ENCODE assay signal across 18 cellular contexts in genomic region chr12:6442799-6443198, GRCh38. TPM values are rescaled to one million over a fixed set of nuclear protein-coding genes. Genes with fewer than 3 reads are reported as not detected.
DNase-seq lines count a peak whose midpoint lies in the region; ATAC-seq, FAIRE-seq and TF ChIP-seq lines count a peak whose summit lies in the region.
"Had no signal": no experiment of that assay in that cellular context is flagged by ENCODE, and none has a peak within 500 bp of the region (broad histone marks: within the 10 kb centered on the region; RNA-seq: fewer than 3 reads in every experiment).

No MANE protein-coding gene starts in this region.

- FAIRE-seq in H1 (lab: Jason Lieb, UNC) = no peak
- FAIRE-seq: A204.1, keratinocyte had no signal

- CTCF ChIA-PET in H1 (lab: Charles Lee; ENCODE audit: partially characterized antibody) = interaction anchor here (0.6 to 5.1 kb wide), 7 partner anchors 9 to 117 kb away, joined by 3 to 42 read pairs (median 11); no protein-coding TSS in a partner anchor
- CTCF ChIA-PET in RWPE1 (lab: Yijun Ruan, JAX) = no interaction called here

- H4K20me1 ChIP-seq in DND-41 (ENCODE audit: insufficient read depth, low read length) = no peaks in the 10 kb centered on the region
- no peaks in the 10 kb centered on the region for H4K20me1 ChIP-seq in H1 (replicated peaks in 1 of 2; ENCODE audit: control insufficient read depth in 1 of 2, insufficient read depth in 2 of 2, low read length in 2 of 2)

- no peak overlapping the region for H3K4me2 ChIP-seq in DND-41 (ENCODE audit: insufficient read depth, low read length)
- no peak overlapping the region for H3K4me2 ChIP-seq in H1 (ENCODE audit: insufficient read depth in 1 of 2, low read depth in 2 of 2, low read length in 2 of 2)
- H3K4me2 ChIP-seq: KMS-11 had no signal

- H3K9ac ChIP-seq in DND-41 (ENCODE audit: low read depth, low read length) (peak overlapping the region; percentile 31), H1 (replicated peaks in 1 of 4; ENCODE audit: extremely low read depth in 1 of 4, low read depth in 3 of 4, low read length in 3 of 4) (no peak overlapping the region)
- H3K9ac ChIP-seq: KMS-11 had no signal

- no peaks in the 10 kb centered on the region for H3K27me3 Mint-ChIP-seq in T-helper 2 cell treated with Interferon-gamma antibody and Interleukin-4, amounts not matched to agents 5 μg/mL and 100 μg/mL, for 36 hours (ENCODE audit: low read depth)
- no peaks in the 10 kb centered on the region for H3K27me3 Mint-ChIP-seq in T-helper 17 cell

- H4K8ac ChIP-seq in H1 (ENCODE audit: extremely low read depth, insufficient read depth, low read length) = no peak overlapping the region

- no peak overlapping the region for H2AFZ ChIP-seq in DND-41 (ENCODE audit: low read depth, low read length)
- H2AFZ ChIP-seq in H1 (ENCODE audit: low read length) = no peak overlapping the region

- H3K36me3 ChIP-seq in DND-41 (ENCODE audit: insufficient read depth, low read length) (no peaks in the 10 kb centered on the region), H1 (ENCODE audit: control insufficient read depth in 2 of 4, insufficient read depth in 4 of 4, low read length in 3 of 4) (no peaks in the 10 kb centered on the region)
- H3K36me3 ChIP-seq: cardiac muscle cell, upper lobe of right lung had no signal

- no peak for ATAC-seq in DND-41 (ENCODE audit: insufficient read depth, low read depth)
- no peak for ATAC-seq in T-helper 17 cell
- ATAC-seq in GM21717 (IDR thresholded peaks at IDR 0.05; ENCODE audit: unreplicated experiment) = no peak
- ATAC-seq: Right ventricle myocardium inferior, upper lobe of right lung had no signal

- H3K56ac ChIP-seq in H1 (replicated peaks; ENCODE audit: insufficient read length, low read depth, low read length) = no peak overlapping the region

- no peak overlapping the region for H3K18ac ChIP-seq in H1 (ENCODE audit: extremely low read depth, low read length)

- no peaks in the 10 kb centered on the region for H3K27me3 ChIP-seq in DND-41 (ENCODE audit: insufficient read depth, low read length, poor library complexity)
- no peaks in the 10 kb centered on the region for H3K27me3 ChIP-seq in H1 (replicated peaks in 1 of 4; ENCODE audit: control insufficient read depth in 3 of 4, extremely low read depth in 1 of 4, insufficient read depth in 3 of 4, low read length in 3 of 4)
- H3K27me3 ChIP-seq: cardiac muscle cell, upper lobe of right lung had no signal

- no peaks in the 10 kb centered on the region for H3K23me2 ChIP-seq in H1 (ENCODE audit: low read depth, low read length)

- no peak overlapping the region for H3K4me3 ChIP-seq in DND-41 (ENCODE audit: low read depth in 1 of 2, low read length in 2 of 2)
- H3K4me3 ChIP-seq in H1 (ENCODE audit: extremely low read depth in 1 of 4, insufficient read depth in 2 of 4, low read depth in 3 of 4, low read length in 4 of 4) = no peak overlapping the region
- H3K4me3 ChIP-seq: cardiac muscle cell, upper lobe of right lung had no signal

- WGBS in H1 (ENCODE audit: extremely low coverage in 1 of 2, insufficient coverage in 1 of 2, insufficient read length in 1 of 2, insufficient replicate concordance in 2 of 2, low coverage in 1 of 2, low lambda C conversion rate in 2 of 2, missing lambda C conversion rate in 1 of 2), 2 experiments = 79% methylated on average over 7 of the region's 8 CpGs; no CpG with 5 or more reads in 1 of the 2 experiments

- no peak for TF ChIP-seq EP300 in H1 (IDR thresholded peaks at IDR 0.05; ENCODE audit: borderline replicate concordance in 1 of 2, low read depth in 2 of 2, low read length in 2 of 2)

- no peak overlapping the region for H3K23ac ChIP-seq in H1 (ENCODE audit: insufficient read length)

- no peak for TF ChIP-seq POLR2A in H1 (IDR thresholded peaks at IDR 0.05; ENCODE audit: control extremely low read depth in 1 of 2, low read depth in 2 of 2, low read length in 2 of 2)

- peak overlapping the region; percentile 18 for H3K27ac Mint-ChIP-seq in T-helper 2 cell treated with Interferon-gamma antibody and Interleukin-4, amounts not matched to agents 5 μg/mL and 100 μg/mL, for 36 hours
- peak overlapping the region; percentile 96 for H3K27ac Mint-ChIP-seq in T-helper 17 cell

- H3K27ac ChIP-seq in DND-41 (ENCODE audit: low read length) (peak overlapping the region; percentile 47; the same call in 1 of the 2 replicates), H1 (ENCODE audit: low read depth, low read length) (no peak overlapping the region), RWPE1 (no peak overlapping the region)
- H3K27ac ChIP-seq: cardiac muscle cell, HL-60, KMS-11, upper lobe of right lung had no signal

- H3K79me1 ChIP-seq in H1 (ENCODE audit: low read depth, low read length) = no peaks in the 10 kb centered on the region

- no peak overlapping the region for H4K91ac ChIP-seq in H1 (replicated peaks; ENCODE audit: insufficient read length, low read length)

- H3K9me3 Mint-ChIP-seq in T-helper 2 cell treated with Interferon-gamma antibody and Interleukin-4, amounts not matched to agents 5 μg/mL and 100 μg/mL, for 36 hours = no peaks in the 10 kb centered on the region

- H2BK12ac ChIP-seq in H1 (ENCODE audit: low read depth, low read length) = no peak overlapping the region

- no peak overlapping the region for H3K4me3 Mint-ChIP-seq in T-helper 2 cell treated with Interferon-gamma antibody and Interleukin-4, amounts not matched to agents 5 μg/mL and 100 μg/mL, for 36 hours
- H3K4me3 Mint-ChIP-seq in T-helper 17 cell = no peak overlapping the region

- H3K79me2 ChIP-seq in DND-41 (ENCODE audit: insufficient read depth, low read length) (no peaks in the 10 kb centered on the region), H1 (ENCODE audit: control insufficient read depth in 1 of 2, insufficient read depth in 2 of 2, low read length in 2 of 2) (no peaks in the 10 kb centered on the region)

- no peak overlapping the region for H2AK5ac ChIP-seq in H1 (ENCODE audit: low read depth, low read length)

- TF ChIP-seq CTCF in DND-41 (IDR thresholded peaks at IDR 0.05; ENCODE audit: borderline replicate concordance, extremely low read depth, low read length, poor library complexity, severe bottlenecking) (no peak), H1 (IDR thresholded peaks at IDR 0.05; ENCODE audit: control extremely low read depth in 1 of 3, insufficient read depth in 1 of 3, low read depth in 1 of 3, low read length in 3 of 3) (no peak), RWPE1 (conservative IDR thresholded peaks at IDR 0.05; ENCODE audit: low read depth) (no peak), GM10266 (IDR thresholded peaks at IDR 0.05; ENCODE audit: control insufficient read depth, insufficient read depth, low read depth, missing control alignments) (no peak)

- H3K36me3 Mint-ChIP-seq in T-helper 2 cell treated with Interferon-gamma antibody and Interleukin-4, amounts not matched to agents 5 μg/mL and 100 μg/mL, for 36 hours (ENCODE audit: low read depth) = peaks cover 16% of the 10 kb centered on the region
- H3K36me3 Mint-ChIP-seq in T-helper 17 cell (ENCODE audit: low read depth) = peaks cover 4% of the 10 kb centered on the region

- H2BK20ac ChIP-seq in H1 (ENCODE audit: low read length) = no peak overlapping the region

- DNase-seq in T-helper 2 cell treated with Interferon-gamma antibody and Interleukin-4, amounts not matched to agents 5 μg/mL and 100 μg/mL, for 36 hours (ENCODE audit: low spot score) = no peak
- DNase-seq in T-helper 2 cell = no peak
- no peak for DNase-seq in DND-41
- no peak for DNase-seq in T-helper 17 cell
- DNase-seq in H1 (ENCODE audit: low read depth in 1 of 2, low spot score in 2 of 2) = no peak
- DNase-seq in RWPE1 (ENCODE audit: low spot score) = no peak
- no peak for DNase-seq in GM10266 (ENCODE audit: extremely low spot score)
- DNase-seq: effector CD4-positive, alpha-beta T cell; EL; stimulated activated CD4-positive, alpha-beta T cell treated with anti-CD3 and anti-CD28 coated beads, Interleukin-4, amount 100 ng/mL, for 1 hour had no signal

- H3K9me3 ChIP-seq in DND-41 (ENCODE audit: insufficient read depth, low read length, severe bottlenecking) = no peaks in the 10 kb centered on the region
- H3K9me3 ChIP-seq in T-helper 17 cell (ENCODE audit: control insufficient read depth, low read length, poor library complexity, severe bottlenecking) = no peaks in the 10 kb centered on the region
- H3K9me3 ChIP-seq in H1 (ENCODE audit: insufficient read depth in 2 of 2, low read depth in 1 of 2, low read length in 1 of 2) = no peaks in the 10 kb centered on the region
- H3K9me3 ChIP-seq: upper lobe of right lung had no signal

- H2BK5ac ChIP-seq in H1 (ENCODE audit: low read depth, low read length) = 0 out of 2 replicates have a peak overlapping the region, but pooled peaks have one; percentile 21

- no peak overlapping the region for H3K4ac ChIP-seq in H1 (replicated peaks; ENCODE audit: insufficient read length, low read depth, low read length)

- no peak overlapping the region for H3K14ac ChIP-seq in H1 (ENCODE audit: insufficient read length)

- no peak overlapping the region for H2BK15ac ChIP-seq in H1 (ENCODE audit: low read length)

- no peak overlapping the region for H2BK120ac ChIP-seq in H1 (replicated peaks; ENCODE audit: low read depth, low read length)

- peaks cover 46% of the 10 kb centered on the region for H3K4me1 Mint-ChIP-seq in T-helper 2 cell treated with Interferon-gamma antibody and Interleukin-4, amounts not matched to agents 5 μg/mL and 100 μg/mL, for 36 hours (ENCODE audit: low read depth)
- H3K4me1 Mint-ChIP-seq in T-helper 17 cell = peaks cover 42% of the 10 kb centered on the region

- POLR2A ChIA-PET in H1 (lab: Charles Lee; ENCODE audit: partially characterized antibody) = interaction anchor here (0.7 to 4.2 kb wide), 8 partner anchors 8 to 99 kb away, joined by 3 to 22 read pairs (median 5); partner anchors contain the start of genes GAPDH and TAPBPL
- POLR2A ChIA-PET in RWPE1 (lab: Yijun Ruan, JAX; ENCODE audit: low non-redundant PET) = no interaction called here

- no peak overlapping the region for H4K5ac ChIP-seq in H1 (ENCODE audit: insufficient read length, low read depth, low read length)

- H3K4me1 ChIP-seq in DND-41 (ENCODE audit: insufficient read depth, low read length) = peaks cover 15% of the 10 kb centered on the region
- no peaks in the 10 kb centered on the region for H3K4me1 ChIP-seq in H1 (replicated peaks in 1 of 4; ENCODE audit: control insufficient read depth in 3 of 4, insufficient read depth in 4 of 4, low read length in 3 of 4)
- H3K4me1 ChIP-seq: upper lobe of right lung had no signal

- TF ChIP-seq RAD21 in H1 (IDR thresholded peaks at IDR 0.05 in 1 of 2, conservative IDR thresholded peaks at IDR 0.05 in 1 of 2; ENCODE audit: low read depth in 2 of 2, low read length in 2 of 2) = no peak

RNA-seq across cellular contexts. Expression of gene CD27, which starts 2.0 kb away (rescaled TPM):
- total RNA-seq in T-helper 17 cell = 10 to 100 TPM; 66.7 to 76.1 TPM
- total RNA-seq in H1 (2021; fragmentation: NEBNext Ultra II Directional; extraction: Animal tissue kit (Norgen Biotek cat#: 25700)) = 0.28 TPM in 1 of 2 replicates, not detected in the other
- 0.39 TPM in 2 replicates for polyA plus RNA-seq in H1 (2011; rRNA removed)
- polyA plus RNA-seq in H1 (2011; cell fraction: cytosol; rRNA removed) = 0.30 TPM
- 0.19 TPM for polyA plus RNA-seq in H1 (2011; cell fraction: nucleus; rRNA removed)
- 0.31 to 0.60 TPM (median 0.42 TPM) in 4 replicates for polyA plus RNA-seq in H1 (2012, experiment 1 of 2)
- 0.31 TPM for polyA plus RNA-seq in H1 (2012, experiment 2 of 2)
- polyA plus RNA-seq in H1 (2013, experiment 1 of 2) = 0.18 TPM
- 0.13 TPM for polyA plus RNA-seq in H1 (2013, experiment 2 of 2)
- 0.22 and 0.60 TPM in 2 replicates for polyA minus RNA-seq in H1 (2011; rRNA and poly(A)+ RNA removed)
- not detected for polyA minus RNA-seq in H1 (2011; cell fraction: cytosol; rRNA and poly(A)+ RNA removed)
- polyA minus RNA-seq in H1 (2011; cell fraction: nucleus; rRNA and poly(A)+ RNA removed) = not detected
- total RNA-seq: cardiac muscle cell, Right ventricle myocardium inferior had no signal
- polyA plus RNA-seq: keratinocyte had no signal

RNA-seq across cellular contexts. Expression of gene TAPBPL, which starts 9.0 kb away (rescaled TPM):
- 10 to 100 TPM; 19.6 to 23.1 TPM for total RNA-seq in T-helper 17 cell
- total RNA-seq in H1 (2021; fragmentation: NEBNext Ultra II Directional; extraction: Animal tissue kit (Norgen Biotek cat#: 25700)) = 0.61 and 0.67 TPM in 2 replicates
- 1.5 and 1.6 TPM in 2 replicates for polyA plus RNA-seq in H1 (2011; rRNA removed)
- polyA plus RNA-seq in H1 (2011; cell fraction: cytosol; rRNA removed) = 0.72 TPM
- polyA plus RNA-seq in H1 (2011; cell fraction: nucleus; rRNA removed) = 1.7 TPM
- 1.3 to 2.0 TPM (median 1.6 TPM) in 4 replicates for polyA plus RNA-seq in H1 (2012, experiment 1 of 2)
- 0.37 TPM for polyA plus RNA-seq in H1 (2012, experiment 2 of 2)
- polyA plus RNA-seq in H1 (2013, experiment 1 of 2) = 0.41 TPM
- polyA plus RNA-seq in H1 (2013, experiment 2 of 2) = 0.70 TPM
- polyA minus RNA-seq in H1 (2011; rRNA and poly(A)+ RNA removed) = 1.00 and 1.5 TPM in 2 replicates
- not detected for polyA minus RNA-seq in H1 (2011; cell fraction: cytosol; rRNA and poly(A)+ RNA removed)
- 1.6 TPM for polyA minus RNA-seq in H1 (2011; cell fraction: nucleus; rRNA and poly(A)+ RNA removed)

RNA-seq across cellular contexts. Expression of gene VAMP1, which starts 27.7 kb away (rescaled TPM):
- total RNA-seq in T-helper 17 cell = 10 to 100 TPM; 33.1 to 38.5 TPM
- 9.3 and 10.8 TPM in 2 replicates for total RNA-seq in H1 (2021; fragmentation: NEBNext Ultra II Directional; extraction: Animal tissue kit (Norgen Biotek cat#: 25700))
- 23.1 and 28.2 TPM in 2 replicates for polyA plus RNA-seq in H1 (2011; rRNA removed)
- 32.5 TPM for polyA plus RNA-seq in H1 (2011; cell fraction: cytosol; rRNA removed)
- 132 TPM for polyA plus RNA-seq in H1 (2011; cell fraction: nucleus; rRNA removed)
- 14.8 to 22.9 TPM (median 21.4 TPM) in 4 replicates for polyA plus RNA-seq in H1 (2012, experiment 1 of 2)
- 7.8 TPM for polyA plus RNA-seq in H1 (2012, experiment 2 of 2)
- 13.7 TPM for polyA plus RNA-seq in H1 (2013, experiment 1 of 2)
- 13.4 TPM for polyA plus RNA-seq in H1 (2013, experiment 2 of 2)
- polyA minus RNA-seq in H1 (2011; rRNA and poly(A)+ RNA removed) = 12.5 and 12.6 TPM in 2 replicates
- 15.7 TPM for polyA minus RNA-seq in H1 (2011; cell fraction: cytosol; rRNA and poly(A)+ RNA removed)
- 17.7 TPM for polyA minus RNA-seq in H1 (2011; cell fraction: nucleus; rRNA and poly(A)+ RNA removed)

RNA-seq across cellular contexts. Expression of gene MRPL51, which starts 50.3 kb away (rescaled TPM):
- total RNA-seq in T-helper 17 cell = 10 to 100 TPM; 36.6 to 42.2 TPM
- 318 and 331 TPM in 2 replicates for total RNA-seq in H1 (2021; fragmentation: NEBNext Ultra II Directional; extraction: Animal tissue kit (Norgen Biotek cat#: 25700))
- polyA plus RNA-seq in H1 (2011; rRNA removed) = 101 and 119 TPM in 2 replicates
- polyA plus RNA-seq in H1 (2011; cell fraction: cytosol; rRNA removed) = 179 TPM
- 62.0 TPM for polyA plus RNA-seq in H1 (2011; cell fraction: nucleus; rRNA removed)
- 250 to 352 TPM (median 276 TPM) in 4 replicates for polyA plus RNA-seq in H1 (2012, experiment 1 of 2)
- polyA plus RNA-seq in H1 (2012, experiment 2 of 2) = 64.2 TPM
- 764 TPM for polyA plus RNA-seq in H1 (2013, experiment 1 of 2)
- polyA plus RNA-seq in H1 (2013, experiment 2 of 2) = 884 TPM
- polyA minus RNA-seq in H1 (2011; rRNA and poly(A)+ RNA removed) = 25.9 and 35.9 TPM in 2 replicates
- polyA minus RNA-seq in H1 (2011; cell fraction: cytosol; rRNA and poly(A)+ RNA removed) = 36.5 TPM
- polyA minus RNA-seq in H1 (2011; cell fraction: nucleus; rRNA and poly(A)+ RNA removed) = 27.2 TPM

RNA-seq across cellular contexts. Expression of gene NCAPD2, which starts 51.1 kb away (rescaled TPM):
- 10 to 100 TPM; 16.9 to 24.3 TPM for total RNA-seq in T-helper 17 cell
- total RNA-seq in H1 (2021; fragmentation: NEBNext Ultra II Directional; extraction: Animal tissue kit (Norgen Biotek cat#: 25700)) = 129 and 132 TPM in 2 replicates
- 55.8 and 69.6 TPM in 2 replicates for polyA plus RNA-seq in H1 (2011; rRNA removed)
- 80.8 TPM for polyA plus RNA-seq in H1 (2011; cell fraction: cytosol; rRNA removed)
- 136 TPM for polyA plus RNA-seq in H1 (2011; cell fraction: nucleus; rRNA removed)
- polyA plus RNA-seq in H1 (2012, experiment 1 of 2) = 87.4 to 104 TPM (median 95.1 TPM) in 4 replicates
- 28.6 TPM for polyA plus RNA-seq in H1 (2012, experiment 2 of 2)
- 55.8 TPM for polyA plus RNA-seq in H1 (2013, experiment 1 of 2)
- polyA plus RNA-seq in H1 (2013, experiment 2 of 2) = 51.4 TPM
- polyA minus RNA-seq in H1 (2011; rRNA and poly(A)+ RNA removed) = 177 and 197 TPM in 2 replicates
- 94.8 TPM for polyA minus RNA-seq in H1 (2011; cell fraction: cytosol; rRNA and poly(A)+ RNA removed)
- polyA minus RNA-seq in H1 (2011; cell fraction: nucleus; rRNA and poly(A)+ RNA removed) = 106 TPM

Comparison
In these comparisons a context has a peak if more than half of its experiments do, and no peak if none do; other contexts are left out.
1. RNA of gene CD27, which starts 2.0 kb away (total RNA-seq): 66.7 to 76.1 TPM in T-helper 17 cell; 0.28 TPM in H1; every median in the first group is over 10 times any median in the second.
2. RNA of gene TAPBPL, which starts 9.0 kb away (total RNA-seq): 19.6 to 23.1 TPM in T-helper 17 cell; 0.61 to 0.67 TPM in H1; every median in the first group is over 10 times any median in the second.